In the genomic region with DNA sequence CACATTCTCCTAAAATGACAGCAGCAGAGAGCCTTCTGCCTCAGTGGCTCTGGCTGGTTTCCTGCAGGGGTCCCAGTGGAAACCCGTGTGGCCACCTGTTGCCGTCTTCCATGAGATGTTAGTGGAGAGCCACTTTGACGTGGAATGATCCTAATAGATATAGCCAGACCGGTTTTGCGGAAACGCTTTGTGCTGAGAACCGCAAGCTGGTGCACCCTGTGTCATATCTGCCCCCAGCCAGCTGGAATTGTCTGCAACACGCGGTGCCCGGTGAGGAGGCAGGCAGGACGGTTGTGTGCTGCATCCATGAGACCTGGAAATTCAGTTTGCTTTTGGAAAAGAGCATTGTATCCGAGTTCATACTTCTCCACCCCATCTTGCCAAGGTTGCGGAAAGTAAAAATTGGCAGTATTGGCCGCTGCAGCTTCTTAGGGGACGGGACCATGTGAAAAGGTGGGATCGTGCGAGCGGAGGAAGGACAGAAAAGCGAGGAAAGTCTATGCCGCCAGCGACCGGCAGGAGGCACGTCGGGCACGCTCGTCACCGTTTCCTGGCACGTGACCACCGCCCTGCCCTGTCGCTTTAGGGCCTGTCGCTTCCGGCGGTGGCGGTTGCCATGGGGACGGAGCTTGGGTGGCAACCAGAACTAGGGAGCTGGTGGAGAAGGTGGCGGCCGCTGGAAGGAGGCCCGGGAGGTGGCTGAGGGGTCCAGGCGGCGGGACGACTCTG, we compare ENCODE assay signal across 1 cellular context.
TF ChIP-seq lines count a peak whose summit lies in the region.

A gene with protein sequence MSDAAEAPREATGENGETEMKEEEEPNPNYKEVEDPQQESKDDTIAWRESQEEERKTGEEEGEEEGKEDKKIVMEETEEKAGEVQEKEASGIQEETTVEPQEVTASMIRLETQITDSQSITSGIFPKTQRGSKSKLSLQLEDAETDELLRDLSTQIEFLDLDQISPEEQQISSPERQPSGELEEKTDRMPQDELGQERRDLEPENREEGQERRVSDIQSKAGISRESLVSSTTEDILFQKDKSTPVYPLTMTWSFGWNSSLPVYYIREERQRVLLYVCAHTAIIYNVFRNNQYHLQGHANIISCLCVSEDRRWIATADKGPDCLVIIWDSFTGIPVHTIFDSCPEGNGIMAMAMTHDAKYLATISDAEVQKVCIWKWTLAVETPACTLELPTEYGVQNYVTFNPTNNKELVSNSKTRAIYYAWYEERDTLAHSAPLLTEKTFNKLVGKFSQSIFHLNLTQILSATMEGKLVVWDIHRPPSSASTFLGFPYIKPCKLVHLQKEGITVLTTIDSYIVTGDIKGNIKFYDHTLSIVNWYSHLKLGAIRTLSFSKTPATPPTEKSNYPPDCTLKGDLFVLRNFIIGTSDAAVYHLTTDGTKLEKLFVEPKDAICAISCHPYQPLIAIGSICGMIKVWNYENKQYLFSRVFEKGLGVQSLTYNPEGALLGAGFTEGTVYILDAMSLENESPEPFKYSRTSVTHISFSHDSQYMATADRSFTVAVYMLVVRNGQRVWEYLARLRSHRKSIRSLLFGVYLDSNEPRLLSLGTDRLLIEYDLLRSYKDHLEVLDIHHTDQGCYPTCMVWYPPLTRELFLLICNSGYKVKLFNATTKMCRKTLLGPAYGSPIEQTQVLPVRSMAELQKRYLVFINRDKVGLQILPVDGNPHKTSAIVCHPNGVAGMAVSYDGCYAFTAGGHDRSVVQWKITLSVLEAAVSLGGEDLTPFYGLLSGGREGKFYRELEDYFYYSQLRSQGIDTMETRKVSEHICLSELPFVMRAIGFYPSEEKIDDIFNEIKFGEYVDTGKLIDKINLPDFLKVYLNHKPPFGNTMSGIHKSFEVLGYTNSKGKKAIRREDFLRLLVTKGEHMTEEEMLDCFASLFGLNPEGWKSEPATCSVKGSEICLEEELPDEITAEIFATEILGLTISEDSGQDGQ (plus strand): TSS at position 643 of the 729 bp plus-strand sequence. CDS start 2,714 bp downstream, outside the sequence.

TF ChIP-seq in GM12878, 131 proteins besides CTCF, POLR2A, EP300 and RAD21 (continued from another document and continues in another):
- TF ChIP-seq USF1 (IDR thresholded peaks at IDR 0.05; ENCODE audit: borderline replicate concordance, extremely low read length, insufficient read depth, low read depth, low read length) (peak; percentile 98), HSF1 (IDR thresholded peaks at IDR 0.05; ENCODE audit: low read depth, low read length) (no peak), ZBTB4 (CRISPR knock-in tag; IDR thresholded peaks at IDR 0.05) (no peak), BCLAF1 (IDR thresholded peaks at IDR 0.05) (no peak), ZBTB11 (CRISPR knock-in tag; IDR thresholded peaks at IDR 0.05) (no peak), BMI1 (IDR thresholded peaks at IDR 0.05; ENCODE audit: borderline replicate concordance) (peak; percentile 98), NKRF (conservative IDR thresholded peaks at IDR 0.05) (peak; percentile 57), MTA2 (IDR thresholded peaks at IDR 0.05; ENCODE audit: low read depth) (no peak), CHD2 (IDR thresholded peaks at IDR 0.05; ENCODE audit: borderline replicate concordance, low read depth, low read length) (peak; percentile 70), RB1 (IDR thresholded peaks at IDR 0.05; ENCODE audit: borderline replicate concordance) (no peak), FOS (IDR thresholded peaks at IDR 0.05; ENCODE audit: borderline replicate concordance, extremely low read depth, insufficient read length) (no peak), LARP7 (IDR thresholded peaks at IDR 0.05) (0 out of 2 replicates have a peak, but pooled peaks have one; percentile 66), NR2C1 (IDR thresholded peaks at IDR 0.05) (no peak), RFX5 (IDR thresholded peaks at IDR 0.05; ENCODE audit: low read depth, low read length) (peak; percentile 97), SMAD5 (IDR thresholded peaks at IDR 0.05; ENCODE audit: low read depth) (no peak), CREB1 (IDR thresholded peaks at IDR 0.05; ENCODE audit: low read depth) (peak; percentile 90), BRCA1 (IDR thresholded peaks at IDR 0.05; ENCODE audit: low read depth, low read length) (no peak), ZNF24 (IDR thresholded peaks at IDR 0.05) (no peak), ASH2L (IDR thresholded peaks at IDR 0.05; ENCODE audit: borderline replicate concordance, low read depth) (no peak), JUND (IDR thresholded peaks at IDR 0.05; ENCODE audit: low read depth, low read length) (no peak), SREBF1 (IDR thresholded peaks at IDR 0.05; ENCODE audit: low read length) (no peak), IKZF1 (conservative IDR thresholded peaks at IDR 0.05) (peak; percentile 66), MTA3 (IDR thresholded peaks at IDR 0.05; ENCODE audit: borderline replicate concordance, low read length) (no peak), ATF3 (IDR thresholded peaks at IDR 0.05; ENCODE audit: borderline replicate concordance, extremely low read depth, low read depth, low read length) (peak; percentile 89), BHLHE40 (IDR thresholded peaks at IDR 0.05; ENCODE audit: borderline replicate concordance in 1 of 2, low read depth in 2 of 2, low read length in 1 of 2) (peak; percentile 97 to 99), NBN (IDR thresholded peaks at IDR 0.05) (peak; percentile 52; the same call in 1 of the 2 replicates)
- TF ChIP-seq, protein P1, sequence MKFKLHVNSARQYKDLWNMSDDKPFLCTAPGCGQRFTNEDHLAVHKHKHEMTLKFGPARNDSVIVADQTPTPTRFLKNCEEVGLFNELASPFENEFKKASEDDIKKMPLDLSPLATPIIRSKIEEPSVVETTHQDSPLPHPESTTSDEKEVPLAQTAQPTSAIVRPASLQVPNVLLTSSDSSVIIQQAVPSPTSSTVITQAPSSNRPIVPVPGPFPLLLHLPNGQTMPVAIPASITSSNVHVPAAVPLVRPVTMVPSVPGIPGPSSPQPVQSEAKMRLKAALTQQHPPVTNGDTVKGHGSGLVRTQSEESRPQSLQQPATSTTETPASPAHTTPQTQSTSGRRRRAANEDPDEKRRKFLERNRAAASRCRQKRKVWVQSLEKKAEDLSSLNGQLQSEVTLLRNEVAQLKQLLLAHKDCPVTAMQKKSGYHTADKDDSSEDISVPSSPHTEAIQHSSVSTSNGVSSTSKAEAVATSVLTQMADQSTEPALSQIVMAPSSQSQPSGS (IDR thresholded peaks at IDR 0.05; ENCODE audit: low read length): no peak
